In the genomic region with DNA sequence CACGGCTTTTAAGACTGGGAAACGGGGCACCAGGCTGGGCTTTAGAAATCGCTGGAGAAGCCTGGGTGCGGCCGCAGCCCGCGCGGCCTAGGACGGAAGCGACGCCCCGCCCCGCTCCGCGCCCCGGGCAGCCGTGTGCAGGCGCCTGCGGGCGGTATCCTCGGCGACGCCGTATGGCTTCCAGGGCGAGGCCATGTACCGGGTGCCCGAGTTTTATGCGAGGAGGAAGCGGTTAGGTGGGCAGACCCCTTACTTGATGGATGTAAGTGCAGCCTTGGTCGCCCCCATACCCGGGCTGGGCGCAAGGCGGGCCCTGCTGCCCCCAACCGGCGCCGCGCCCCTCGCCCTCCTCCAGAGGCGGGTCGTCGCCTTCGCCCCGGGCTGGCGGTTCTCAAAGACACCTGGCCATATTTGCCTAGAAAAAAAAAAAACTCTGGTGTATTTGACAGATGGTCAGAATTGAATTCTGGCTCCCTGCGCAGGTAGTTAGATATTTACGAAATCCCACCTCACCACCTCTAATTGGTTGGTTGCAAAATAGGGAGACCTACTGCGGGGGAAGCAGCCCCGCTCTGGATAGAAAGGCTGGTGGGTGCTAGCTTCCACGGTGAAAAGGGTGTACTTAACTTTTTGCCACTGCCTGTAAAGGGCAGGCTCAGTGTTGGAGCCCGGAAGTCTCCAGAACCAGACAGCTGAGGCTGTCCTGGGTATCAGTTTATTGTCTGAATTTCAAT, we compare ENCODE assay signal across 8 cellular contexts. TPM values are rescaled to one million over a fixed set of nuclear protein-coding genes. Genes with fewer than 3 reads are reported as not detected.
DNase-seq lines count a peak whose midpoint lies in the region; ATAC-seq and TF ChIP-seq lines count a peak whose summit lies in the region.

Gene PPP1R36, plus strand, starts transcription at position 157 of the 734 bp plus-strand sequence. Its CDS starts 37 bp downstream, at position 194.

- no peaks in the 10 kb centered on the region for H3K9me2 ChIP-seq in MM.1S (replicated peaks; ENCODE audit: insufficient read depth, low read length)

- POLR2A ChIA-PET in naive thymus-derived CD4-positive, alpha-beta T cell (lab: Charles Lee) = interaction anchor here (0.6 to 2.5 kb wide), 3 partner anchors 7 to 105 kb away, joined by 4 to 10 read pairs (median 4); partner anchors contain the start of gene HSPA2

- H3K27ac Mint-ChIP-seq in activated CD4-positive, alpha-beta T cell treated with anti-CD3 and anti-CD28 coated beads, Interleukin-2, amount 10 ng/mL, durations not matched to agents 24 days and 14 days = no peak within 1 kb of the TSS
- H3K27ac Mint-ChIP-seq in naive thymus-derived CD4-positive, alpha-beta T cell = peak within 1 kb of the TSS in 7 of 9 donors; percentile 13 to 89 (median 67)

- no peak within 1 kb of the TSS for H3K27ac ChIP-seq in MM.1S (ENCODE audit: low read length)
- H3K27ac ChIP-seq in naive thymus-derived CD4-positive, alpha-beta T cell (ENCODE audit: low read depth, low read length) = no peak within 1 kb of the TSS
- H3K27ac ChIP-seq in transverse colon = peak within 1 kb of the TSS; percentile 70 to 88 (median 86)

- DNase-seq in DMS79 treated with DMSO at 0.1 percent for 48 hours (lab: John Stamatoyannopoulos, UW) (peak; percentile 80), MM.1S (no peak), epithelial cell of esophagus (ENCODE audit: low read depth) (peak; percentile 30), transverse colon (peak; percentile 81), GDM1 (lab: John Stamatoyannopoulos, UW) (no peak)
- DNase-seq in activated CD4-positive, alpha-beta T cell treated with anti-CD3 and anti-CD28 coated beads, Interleukin-2, amount 10 ng/mL, durations not matched to agents 24 days and 14 days = peak; percentile 84
- DNase-seq in naive thymus-derived CD4-positive, alpha-beta T cell = peak; percentile 10 to 54 (median 29)

- peak; percentile 68 for TF ChIP-seq POLR2A in transverse colon (IDR thresholded peaks at IDR 0.05)

- in situ Hi-C loops in transverse colon (cut with MboI; ENCODE audit: low pct_ligation_motif_present in 1 of 4, low pct_unique_long_range_greater_than_20kb in 1 of 4, low sequenced_read_pairs in 3 of 4) = loop anchor here in 3 of 4 donors (10.0 to 25.0 kb wide), 3 partner anchors 87 to 212 kb away; no protein-coding TSS in a partner anchor

- H4K20me1 ChIP-seq in MM.1S (ENCODE audit: insufficient read depth, low read length) = no peaks in the 10 kb centered on the region

- H3K36me3 Mint-ChIP-seq in activated CD4-positive, alpha-beta T cell treated with anti-CD3 and anti-CD28 coated beads, Interleukin-2, amount 10 ng/mL, durations not matched to agents 24 days and 14 days (ENCODE audit: low read depth) = peaks cover 2% of the 10 kb centered on the region
- peaks cover 0 to 5% (median 0%) of the 10 kb centered on the region in 5 donors for H3K36me3 Mint-ChIP-seq in naive thymus-derived CD4-positive, alpha-beta T cell

- intact Hi-C loops in activated CD4-positive, alpha-beta T cell treated with anti-CD3 and anti-CD28 coated beads, Interleukin-2, amount 10 ng/mL, durations not matched to agents 24 days and 14 days (cut with micrococcal nuclease) = no loop called here
- intact Hi-C loops in naive thymus-derived CD4-positive, alpha-beta T cell (cut with micrococcal nuclease) = loop anchor here (1.0 to 10.0 kb wide), 2 partner anchors 10 to 335 kb away; partner anchors contain the start of gene HSPA2 (in 1 of the 2)
- intact Hi-C loops in transverse colon (cut with DNase I; ENCODE audit: low total_unique reads) = no loop called here

- H3K27me3 Mint-ChIP-seq in activated CD4-positive, alpha-beta T cell treated with anti-CD3 and anti-CD28 coated beads, Interleukin-2, amount 10 ng/mL, durations not matched to agents 24 days and 14 days = peaks cover 48% of the 10 kb centered on the region
- peaks cover 0 to 68% (median 5%) of the 10 kb centered on the region in 5 donors for H3K27me3 Mint-ChIP-seq in naive thymus-derived CD4-positive, alpha-beta T cell

- no peak for TF ChIP-seq CTCF in MM.1S (IDR thresholded peaks at IDR 0.05; ENCODE audit: low read length)
- TF ChIP-seq CTCF in epithelial cell of esophagus (IDR thresholded peaks at IDR 0.05; ENCODE audit: insufficient read depth, low read depth, low read length, missing control alignments) = no peak
- no peak for TF ChIP-seq CTCF in transverse colon (IDR thresholded peaks at IDR 0.05)

- peak; percentile 94 for ATAC-seq in naive thymus-derived CD4-positive, alpha-beta T cell
- no peak for ATAC-seq in GM19035 (IDR thresholded peaks at IDR 0.05; ENCODE audit: unreplicated experiment)

- H3F3A ChIP-seq in MM.1S (ENCODE audit: insufficient read depth, low read length) = no peaks in the 10 kb centered on the region

- peaks cover 10% of the 10 kb centered on the region for H3K4me1 Mint-ChIP-seq in activated CD4-positive, alpha-beta T cell treated with anti-CD3 and anti-CD28 coated beads, Interleukin-2, amount 10 ng/mL, durations not matched to agents 24 days and 14 days
- H3K4me1 Mint-ChIP-seq in naive thymus-derived CD4-positive, alpha-beta T cell = peaks cover 9 to 20% (median 15%) of the 10 kb centered on the region in 7 donors

- H3K9ac ChIP-seq in MM.1S (ENCODE audit: low read length) = no peak within 1 kb of the TSS

- H3K36me3 ChIP-seq in MM.1S (replicated peaks; ENCODE audit: insufficient read depth, low read length) (no peaks in the 10 kb centered on the region), transverse colon (no peaks in the 10 kb centered on the region)
- no peaks in the 10 kb centered on the region for H3K36me3 ChIP-seq in naive thymus-derived CD4-positive, alpha-beta T cell (ENCODE audit: control insufficient read depth in 2 of 3, insufficient read depth in 3 of 3, low read length in 3 of 3)

- H3K9me3 Mint-ChIP-seq in activated CD4-positive, alpha-beta T cell treated with anti-CD3 and anti-CD28 coated beads, Interleukin-2, amount 10 ng/mL, durations not matched to agents 24 days and 14 days = no peaks in the 10 kb centered on the region
- no peaks in the 10 kb centered on the region for H3K9me3 Mint-ChIP-seq in naive thymus-derived CD4-positive, alpha-beta T cell

- WGBS in transverse colon (ENCODE audit: low coverage in 1 of 2), 2 donors = 12 to 42% methylated on average over 6 to 49 of the region's 50 CpGs

- no peak for TF ChIP-seq EP300 in transverse colon (IDR thresholded peaks at IDR 0.05; ENCODE audit: low read depth)

- H3K27me3 ChIP-seq in MM.1S (replicated peaks; ENCODE audit: insufficient read depth, low read length) = no peaks in the 10 kb centered on the region
- no peaks in the 10 kb centered on the region for H3K27me3 ChIP-seq in naive thymus-derived CD4-positive, alpha-beta T cell (ENCODE audit: control insufficient read depth in 2 of 2, insufficient read depth in 2 of 2, low read length in 2 of 2)
- no peaks in the 10 kb centered on the region for H3K27me3 ChIP-seq in transverse colon

- peak within 1 kb of the TSS; percentile 45; the same call in 1 of the 2 replicates for H3K4me2 ChIP-seq in MM.1S (ENCODE audit: low read depth, low read length)

- H3K79me2 ChIP-seq in MM.1S (ENCODE audit: low read length) = no peaks in the 10 kb centered on the region

- CTCF ChIA-PET in naive thymus-derived CD4-positive, alpha-beta T cell (lab: Charles Lee) = no interaction called here

- peak within 1 kb of the TSS; percentile 59 for H3K4me3 Mint-ChIP-seq in activated CD4-positive, alpha-beta T cell treated with anti-CD3 and anti-CD28 coated beads, Interleukin-2, amount 10 ng/mL, durations not matched to agents 24 days and 14 days
- H3K4me3 Mint-ChIP-seq in naive thymus-derived CD4-positive, alpha-beta T cell = peak within 1 kb of the TSS; percentile 67 to 89 (median 82)

- H3K4me3 ChIP-seq in MM.1S (ENCODE audit: low read length) (no peak within 1 kb of the TSS), epithelial cell of esophagus (ENCODE audit: low read length) (peak within 1 kb of the TSS; percentile 11), transverse colon (peak within 1 kb of the TSS; percentile 9 to 56 (median 38))
- peak within 1 kb of the TSS; percentile 52 for H3K4me3 ChIP-seq in naive thymus-derived CD4-positive, alpha-beta T cell (ENCODE audit: low read length)

- H2AFZ ChIP-seq in MM.1S (ENCODE audit: low read length) = 0 out of 2 replicates have a peak within 1 kb of the TSS, but pooled peaks have one; percentile 38

- H3K9me3 ChIP-seq in MM.1S (replicated peaks; ENCODE audit: insufficient read depth, low read length) (no peaks in the 10 kb centered on the region), transverse colon (no peaks in the 10 kb centered on the region)
- no peaks in the 10 kb centered on the region for H3K9me3 ChIP-seq in naive thymus-derived CD4-positive, alpha-beta T cell (ENCODE audit: control insufficient read depth in 2 of 3, low read length in 3 of 3)

- H3K4me1 ChIP-seq in MM.1S (ENCODE audit: low read length) (no peaks in the 10 kb centered on the region), transverse colon (peaks cover 0 to 32% (median 17%) of the 10 kb centered on the region in 4 donors)
- peaks cover 0 to 13% of the 10 kb centered on the region in 2 donors for H3K4me1 ChIP-seq in naive thymus-derived CD4-positive, alpha-beta T cell (ENCODE audit: control insufficient read depth in 2 of 2, insufficient read depth in 2 of 2, low read length in 2 of 2)

RNA-seq across cellular contexts. Expression of gene PPP1R36, which starts in this region (rescaled TPM):
- 0.31 and 0.33 TPM in 2 replicates for total RNA-seq in activated CD4-positive, alpha-beta T cell treated with anti-CD3 and anti-CD28 coated beads, Interleukin-2, amount 10 ng/mL, durations not matched to agents 24 days and 14 days
- total RNA-seq in naive thymus-derived CD4-positive, alpha-beta T cell = under 1 TPM in 1 of 5 experiments, not detected in 4; 0.31 TPM
- under 1 TPM in 1 of 2 donors, not detected in 1; 0.30 TPM for polyA plus RNA-seq in naive thymus-derived CD4-positive, alpha-beta T cell
- total RNA-seq in transverse colon = 10 to 100 TPM in 1 of 4 donors, 1 to 10 TPM in 3; 2.4 to 11.2 (median 9.1) TPM

Comparison
In these comparisons a context has a peak if more than half of its experiments do, and no peak if none do; other contexts are left out.
1. Peak in DNase-seq in activated CD4-positive, alpha-beta T cell treated with anti-CD3 and anti-CD28 coated beads, Interleukin-2, amount 10 ng/mL, durations not matched to agents 24 days and 14 days; RNA of the gene not detected or under 1 TPM.
2. Peak in DNase-seq, ATAC-seq and H3K4me3 ChIP-seq in naive thymus-derived CD4-positive, alpha-beta T cell; RNA of the gene not detected or under 1 TPM.
3. DNase-seq: peak in DMS79 treated with DMSO at 0.1 percent for 48 hours (single experiment), epithelial cell of esophagus (single experiment) and transverse colon (single experiment); none in MM.1S (single experiment) and GDM1 (single experiment).
4. H3K27ac ChIP-seq: peak in transverse colon (4 of 4); none in MM.1S (single experiment) and naive thymus-derived CD4-positive, alpha-beta T cell (single experiment).
5. intact Hi-C loops: an anchor here in naive thymus-derived CD4-positive, alpha-beta T cell (1.0 to 10.0 kb wide); none called in activated CD4-positive, alpha-beta T cell treated with anti-CD3 and anti-CD28 coated beads, Interleukin-2, amount 10 ng/mL, durations not matched to agents 24 days and 14 days and transverse colon.